In the genomic region with DNA sequence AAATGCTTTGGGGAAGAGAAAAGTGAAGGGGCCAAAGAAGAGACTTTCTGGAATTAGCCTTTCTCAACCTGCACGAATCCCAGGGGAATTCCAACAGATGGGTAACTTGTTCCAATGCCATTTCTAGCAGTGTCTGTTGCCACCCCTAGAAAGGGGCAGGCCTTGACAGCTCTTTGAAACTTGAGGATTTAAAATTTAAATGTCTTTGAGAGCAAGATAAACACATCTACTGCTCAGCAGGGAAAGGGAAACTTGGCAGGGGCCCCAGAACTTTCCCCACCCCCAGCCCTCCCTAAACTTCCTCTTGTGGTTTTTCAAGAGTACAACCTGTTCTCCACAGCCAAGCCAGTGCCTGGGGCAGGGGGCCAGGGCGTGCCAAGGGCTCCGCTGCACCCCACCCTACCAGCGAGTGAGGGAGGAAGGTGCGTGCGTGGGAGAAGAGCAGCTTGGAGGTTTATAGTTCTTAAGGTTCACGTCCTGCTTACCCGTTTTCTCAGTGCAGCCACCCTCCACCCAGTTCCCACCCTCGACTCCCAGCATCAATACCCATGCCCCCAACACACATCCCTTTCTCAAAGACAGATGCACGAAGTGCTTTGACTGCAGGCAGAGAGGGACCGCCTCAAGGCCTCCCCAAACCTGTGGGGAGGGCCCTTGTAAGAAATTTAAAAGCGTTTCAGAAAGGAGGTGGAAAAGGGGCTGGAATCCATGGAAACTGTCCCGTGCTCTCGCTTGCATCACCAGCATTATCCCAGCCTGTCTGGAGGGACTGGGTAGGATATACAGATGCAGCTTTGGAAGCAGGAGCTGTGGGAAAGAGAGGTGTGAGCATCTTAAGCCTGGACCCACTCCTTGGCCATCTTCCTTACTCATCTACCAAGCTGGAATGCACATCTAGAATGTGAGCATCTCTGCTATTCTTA, we compare ENCODE assay signal across 1 cellular context.
TF ChIP-seq lines count a peak whose summit lies in the region.

No MANE protein-coding gene starts in this region.

TF ChIP-seq in K562, 482 proteins besides CTCF, POLR2A, EP300 and RAD21 (continued from another document and continues in another):
- 0 out of 2 replicates have a peak, but pooled peaks have one; percentile 38 for TF ChIP-seq RERE (CRISPR knock-in tag; IDR thresholded peaks at IDR 0.05; ENCODE audit: borderline replicate concordance)
- TF ChIP-seq TFAP4 (CRISPR knock-in tag; IDR thresholded peaks at IDR 0.05; ENCODE audit: borderline replicate concordance), result peak; percentile 59
- peak; percentile 55; the same call in 1 of the 2 replicates for TF ChIP-seq SP1 (CRISPR knock-in tag; IDR thresholded peaks at IDR 0.05)
- 0 out of 2 replicates have a peak, but pooled peaks have one; percentile 50 for TF ChIP-seq POLR2AphosphoS5 (IDR thresholded peaks at IDR 0.05; ENCODE audit: control insufficient read depth, insufficient read depth, low read depth, low read length)
- peak; percentile 68 for TF ChIP-seq CBFA2T3 (IDR thresholded peaks at IDR 0.05)
- no peak for TF ChIP-seq ZNF124 (CRISPR knock-in tag; IDR thresholded peaks at IDR 0.05)
- peak; percentile 1; the same call in 1 of the 2 replicates for TF ChIP-seq NFE2 (IDR thresholded peaks at IDR 0.05; ENCODE audit: low read depth)
- TF ChIP-seq, protein P1, sequence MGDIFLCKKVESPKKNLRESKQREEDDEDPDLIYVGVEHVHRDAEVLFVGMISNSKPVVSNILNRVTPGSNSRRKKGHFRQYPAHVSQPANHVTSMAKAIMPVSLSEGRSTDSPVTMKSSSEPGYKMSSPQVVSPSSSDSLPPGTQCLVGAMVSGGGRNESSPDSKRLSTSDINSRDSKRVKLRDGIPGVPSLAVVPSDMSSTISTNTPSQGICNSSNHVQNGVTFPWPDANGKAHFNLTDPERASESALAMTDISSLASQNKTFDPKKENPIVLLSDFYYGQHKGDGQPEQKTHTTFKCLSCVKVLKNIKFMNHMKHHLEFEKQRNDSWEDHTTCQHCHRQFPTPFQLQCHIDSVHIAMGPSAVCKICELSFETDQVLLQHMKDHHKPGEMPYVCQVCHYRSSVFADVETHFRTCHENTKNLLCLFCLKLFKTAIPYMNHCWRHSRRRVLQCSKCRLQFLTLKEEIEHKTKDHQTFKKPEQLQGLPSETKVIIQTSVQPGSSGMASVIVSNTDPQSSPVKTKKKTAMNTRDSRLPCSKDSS (IDR thresholded peaks at IDR 0.05; ENCODE audit: low read depth, partially characterized antibody), result peak; percentile 22
- TF ChIP-seq ARID1B (IDR thresholded peaks at IDR 0.05), result peak; percentile 79
- peak; percentile 32; the same call in 1 of the 2 replicates for TF ChIP-seq BHLHE40 (IDR thresholded peaks at IDR 0.05; ENCODE audit: low read length)
- TF ChIP-seq, protein P2, sequence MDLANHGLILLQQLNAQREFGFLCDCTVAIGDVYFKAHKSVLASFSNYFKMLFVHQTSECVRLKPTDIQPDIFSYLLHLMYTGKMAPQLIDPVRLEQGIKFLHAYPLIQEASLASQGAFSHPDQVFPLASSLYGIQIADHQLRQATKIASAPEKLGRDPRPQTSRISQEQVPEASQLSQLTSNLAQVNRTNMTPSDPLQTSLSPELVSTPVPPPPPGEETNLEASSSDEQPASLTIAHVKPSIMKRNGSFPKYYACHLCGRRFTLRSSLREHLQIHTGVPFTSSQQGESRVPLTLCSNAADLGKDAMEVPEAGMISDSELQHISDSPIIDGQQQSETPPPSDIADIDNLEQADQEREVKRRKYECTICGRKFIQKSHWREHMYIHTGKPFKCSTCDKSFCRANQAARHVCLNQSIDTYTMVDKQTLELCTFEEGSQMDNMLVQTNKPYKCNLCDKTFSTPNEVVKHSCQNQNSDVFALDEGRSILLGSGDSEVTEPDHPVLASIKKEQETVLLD (IDR thresholded peaks at IDR 0.05), result no peak
- TF ChIP-seq ZBTB1 (CRISPR knock-in tag; IDR thresholded peaks at IDR 0.05; ENCODE audit: borderline replicate concordance, low read depth), result 0 out of 2 replicates have a peak, but pooled peaks have one; percentile 22
- TF ChIP-seq, protein P3, sequence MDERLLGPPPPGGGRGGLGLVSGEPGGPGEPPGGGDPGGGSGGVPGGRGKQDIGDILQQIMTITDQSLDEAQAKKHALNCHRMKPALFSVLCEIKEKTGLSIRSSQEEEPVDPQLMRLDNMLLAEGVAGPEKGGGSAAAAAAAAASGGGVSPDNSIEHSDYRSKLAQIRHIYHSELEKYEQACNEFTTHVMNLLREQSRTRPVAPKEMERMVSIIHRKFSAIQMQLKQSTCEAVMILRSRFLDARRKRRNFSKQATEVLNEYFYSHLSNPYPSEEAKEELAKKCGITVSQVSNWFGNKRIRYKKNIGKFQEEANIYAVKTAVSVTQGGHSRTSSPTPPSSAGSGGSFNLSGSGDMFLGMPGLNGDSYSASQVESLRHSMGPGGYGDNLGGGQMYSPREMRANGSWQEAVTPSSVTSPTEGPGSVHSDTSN (CRISPR knock-in tag; IDR thresholded peaks at IDR 0.05; ENCODE audit: low read depth), result no peak
- TF ChIP-seq, protein P3 (tag; conservative IDR thresholded peaks at IDR 0.05; ENCODE audit: low read depth), result peak; percentile 62
- peak; percentile 24; the same call in 1 of the 2 replicates for TF ChIP-seq EGR1 (conservative IDR thresholded peaks at IDR 0.05)
- TF ChIP-seq ZNF134 (CRISPR knock-in tag; conservative IDR thresholded peaks at IDR 0.05), result peak; percentile 67; the same call in 1 of the 2 replicates
- TF ChIP-seq HDAC8 (tag; IDR thresholded peaks at IDR 0.05), result no peak
- TF ChIP-seq CHD4 (IDR thresholded peaks at IDR 0.05; ENCODE audit: insufficient read depth, insufficient replicate concordance, low read depth, low read length, poor library complexity, severe bottlenecking), result peak; percentile 9
- TF ChIP-seq CEBPG (CRISPR knock-in tag; IDR thresholded peaks at IDR 0.05), result no peak
- no peak for TF ChIP-seq CEBPG (tag; conservative IDR thresholded peaks at IDR 0.05 in 1 of 2, IDR thresholded peaks at IDR 0.05 in 1 of 2)
- TF ChIP-seq CBFB (CRISPR knock-in tag; IDR thresholded peaks at IDR 0.05), result 0 out of 2 replicates have a peak, but pooled peaks have one; percentile 34
- TF ChIP-seq, protein P4, sequence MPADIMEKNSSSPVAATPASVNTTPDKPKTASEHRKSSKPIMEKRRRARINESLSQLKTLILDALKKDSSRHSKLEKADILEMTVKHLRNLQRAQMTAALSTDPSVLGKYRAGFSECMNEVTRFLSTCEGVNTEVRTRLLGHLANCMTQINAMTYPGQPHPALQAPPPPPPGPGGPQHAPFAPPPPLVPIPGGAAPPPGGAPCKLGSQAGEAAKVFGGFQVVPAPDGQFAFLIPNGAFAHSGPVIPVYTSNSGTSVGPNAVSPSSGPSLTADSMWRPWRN (IDR thresholded peaks at IDR 0.05; ENCODE audit: low read depth), result no peak
- peak; percentile 38 for TF ChIP-seq TAL1 (IDR thresholded peaks at IDR 0.05)
- peak; percentile 48; the same call in 1 of the 2 replicates for TF ChIP-seq ZEB2 (IDR thresholded peaks at IDR 0.05)
- TF ChIP-seq USF1 (CRISPR knock-in tag; IDR thresholded peaks at IDR 0.05), result no peak
- TF ChIP-seq HMBOX1 (IDR thresholded peaks at IDR 0.05), result no peak
- TF ChIP-seq ZNF444 (CRISPR knock-in tag; IDR thresholded peaks at IDR 0.05), result no peak
- TF ChIP-seq E4F1 (CRISPR knock-in tag; IDR thresholded peaks at IDR 0.05; ENCODE audit: borderline replicate concordance), result no peak
- TF ChIP-seq, protein P5, sequence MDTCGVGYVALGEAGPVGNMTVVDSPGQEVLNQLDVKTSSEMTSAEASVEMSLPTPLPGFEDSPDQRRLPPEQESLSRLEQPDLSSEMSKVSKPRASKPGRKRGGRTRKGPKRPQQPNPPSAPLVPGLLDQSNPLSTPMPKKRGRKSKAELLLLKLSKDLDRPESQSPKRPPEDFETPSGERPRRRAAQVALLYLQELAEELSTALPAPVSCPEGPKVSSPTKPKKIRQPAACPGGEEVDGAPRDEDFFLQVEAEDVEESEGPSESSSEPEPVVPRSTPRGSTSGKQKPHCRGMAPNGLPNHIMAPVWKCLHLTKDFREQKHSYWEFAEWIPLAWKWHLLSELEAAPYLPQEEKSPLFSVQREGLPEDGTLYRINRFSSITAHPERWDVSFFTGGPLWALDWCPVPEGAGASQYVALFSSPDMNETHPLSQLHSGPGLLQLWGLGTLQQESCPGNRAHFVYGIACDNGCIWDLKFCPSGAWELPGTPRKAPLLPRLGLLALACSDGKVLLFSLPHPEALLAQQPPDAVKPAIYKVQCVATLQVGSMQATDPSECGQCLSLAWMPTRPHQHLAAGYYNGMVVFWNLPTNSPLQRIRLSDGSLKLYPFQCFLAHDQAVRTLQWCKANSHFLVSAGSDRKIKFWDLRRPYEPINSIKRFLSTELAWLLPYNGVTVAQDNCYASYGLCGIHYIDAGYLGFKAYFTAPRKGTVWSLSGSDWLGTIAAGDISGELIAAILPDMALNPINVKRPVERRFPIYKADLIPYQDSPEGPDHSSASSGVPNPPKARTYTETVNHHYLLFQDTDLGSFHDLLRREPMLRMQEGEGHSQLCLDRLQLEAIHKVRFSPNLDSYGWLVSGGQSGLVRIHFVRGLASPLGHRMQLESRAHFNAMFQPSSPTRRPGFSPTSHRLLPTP (IDR thresholded peaks at IDR 0.05; ENCODE audit: borderline replicate concordance, extremely low read depth, insufficient read length), result no peak
